In genomic region chr3:30286007-30286669, GRCh38 we compare ENCODE assay signal across 8 cellular contexts.
DNase-seq lines count a peak whose midpoint lies in the region; ATAC-seq and TF ChIP-seq lines count a peak whose summit lies in the region.

No MANE protein-coding gene starts in this region.

- no peaks in the 10 kb centered on the region for H3K36me3 ChIP-seq in BE2C
- H3K36me3 ChIP-seq in kidney epithelial cell (ENCODE audit: control insufficient read depth, insufficient read depth, low read length): no peaks in the 10 kb centered on the region
- no peaks in the 10 kb centered on the region for H3K36me3 ChIP-seq in thoracic aorta

- ATAC-seq in thoracic aorta (ENCODE audit: insufficient number of reproducible peaks, low FRiP score, low read depth): peak; percentile 80
- no peak for ATAC-seq in GM21528 (IDR thresholded peaks at IDR 0.05; ENCODE audit: low FRiP score, unreplicated experiment)
- no peak for ATAC-seq in GM21515 (IDR thresholded peaks at IDR 0.05; ENCODE audit: unreplicated experiment)

- H3K27me3 ChIP-seq in BE2C (no peaks in the 10 kb centered on the region), kidney epithelial cell (ENCODE audit: control insufficient read depth, insufficient read depth, low read length) (no peaks in the 10 kb centered on the region), thoracic aorta (replicated peaks; ENCODE audit: insufficient read depth) (no peaks in the 10 kb centered on the region)

- peaks cover 2% of the 10 kb centered on the region; the same call in 1 of the 2 replicates for H3K4me1 ChIP-seq in BE2C
- peaks cover 22 to 45% of the 10 kb centered on the region in 2 donors for H3K4me1 ChIP-seq in thoracic aorta (ENCODE audit: control insufficient read depth in 1 of 2, low read depth in 2 of 2)

- peak overlapping the region; percentile 40 to 53 for H3K27ac ChIP-seq in thoracic aorta

- DNase-seq in BE2C: peak; percentile 20
- peak; percentile 19 for DNase-seq in LNCaP clone FGC (ENCODE audit: low read depth)
- DNase-seq in anterior cingulate cortex (lab: John Stamatoyannopoulos, UW): peak in 42 of 58 donors; percentile 1 to 76 (median 20)
- DNase-seq in kidney epithelial cell (ENCODE audit: low read depth): peak; percentile 92
- DNase-seq in thoracic aorta (ENCODE audit: low spot score): peak; percentile 61
- DNase-seq in retina: no peak

- H3K4me3 ChIP-seq in BE2C (ENCODE audit: low read depth, low read length) (no peak overlapping the region), LNCaP clone FGC (ENCODE audit: low read depth, low read length) (no peak overlapping the region), kidney epithelial cell (ENCODE audit: low read depth, low read length) (no peak overlapping the region), thoracic aorta (no peak overlapping the region)

- TF ChIP-seq CTCF in BE2C (IDR thresholded peaks at IDR 0.05; ENCODE audit: low read depth, low read length) (no peak), LNCaP clone FGC (IDR thresholded peaks at IDR 0.05; ENCODE audit: control insufficient read depth, extremely low read depth, insufficient read depth) (no peak), kidney epithelial cell (IDR thresholded peaks at IDR 0.05; ENCODE audit: insufficient read depth, low read length, poor library complexity, severe bottlenecking) (no peak), thoracic aorta (IDR thresholded peaks at IDR 0.05) (no peak)

- H3K9me3 ChIP-seq in BE2C (no peaks in the 10 kb centered on the region), thoracic aorta (no peaks in the 10 kb centered on the region)
